8 cellular contexts compared by ENCODE assay signal in genomic region chr2:224638338-224638823, GRCh38. TPM values are rescaled to one million over a fixed set of nuclear protein-coding genes. Genes with fewer than 3 reads are reported as not detected.
DNase-seq lines count a peak whose midpoint lies in the region; ATAC-seq and TF ChIP-seq lines count a peak whose summit lies in the region.

No MANE protein-coding gene starts in this region.

- no CpG with 5 or more reads among the region's 8 CpGs for WGBS in trophoblast cell (ENCODE audit: extremely low coverage, insufficient coverage, insufficient read length)

- no peak overlapping the region for H2BK5ac ChIP-seq in trophoblast cell (ENCODE audit: low read depth, low read length, poor library complexity)

- no peak overlapping the region for H3K4ac ChIP-seq in trophoblast cell (ENCODE audit: low read depth, low read length)

- H3K36me3 ChIP-seq in left lung (no peaks in the 10 kb centered on the region), trophoblast cell (ENCODE audit: control insufficient read depth in 1 of 2, insufficient read depth in 2 of 2, low read length in 2 of 2) (no peaks in the 10 kb centered on the region)

- intact Hi-C loops in left lung (cut with DNase I): no loop called here

- no peak overlapping the region for H4K8ac ChIP-seq in trophoblast cell (ENCODE audit: low read depth, low read length)

- no peak for TF ChIP-seq CTCF in GM20000 (IDR thresholded peaks at IDR 0.05; ENCODE audit: extremely low read depth, missing control alignments)
- TF ChIP-seq CTCF in left lung (IDR thresholded peaks at IDR 0.05): no peak

- H3K4me2 ChIP-seq in trophoblast cell (ENCODE audit: low read length): no peak overlapping the region

- H3K27ac ChIP-seq in left lung: no peak overlapping the region
- no peak overlapping the region for H3K27ac ChIP-seq in trophoblast cell (ENCODE audit: low read depth, low read length)

- no peak overlapping the region for H3K18ac ChIP-seq in trophoblast cell (ENCODE audit: low read length)

- H3K14ac ChIP-seq in trophoblast cell (ENCODE audit: low read length): no peak overlapping the region

- H3K4me3 ChIP-seq in left lung (no peak overlapping the region), trophoblast cell (ENCODE audit: low read depth, low read length) (no peak overlapping the region)

- H4K91ac ChIP-seq in trophoblast cell (ENCODE audit: low read depth, low read length): no peak overlapping the region

- no peaks in the 10 kb centered on the region for H3K79me1 ChIP-seq in trophoblast cell (ENCODE audit: low read length)

- no peak overlapping the region for H2AFZ ChIP-seq in trophoblast cell (ENCODE audit: insufficient read depth, low read length, poor library complexity)

- ATAC-seq in HG03460 (IDR thresholded peaks at IDR 0.05; ENCODE audit: unreplicated experiment) (peak; percentile 83), left lung (no peak)

- no peak overlapping the region for H4K12ac ChIP-seq in trophoblast cell (ENCODE audit: low read depth, low read length)

- H3K9ac ChIP-seq in trophoblast cell (ENCODE audit: low read length): no peak overlapping the region

- H3K9me3 ChIP-seq in left lung (no peaks in the 10 kb centered on the region), trophoblast cell (ENCODE audit: insufficient read depth, low read depth, low read length) (no peaks in the 10 kb centered on the region)

- no peak overlapping the region for H2AK5ac ChIP-seq in trophoblast cell (ENCODE audit: low read length)

- H3K27me3 ChIP-seq in left lung: no peaks in the 10 kb centered on the region
- H3K27me3 ChIP-seq in trophoblast cell (ENCODE audit: insufficient read depth, low read length): no peaks in the 10 kb centered on the region

- no peak overlapping the region for H2BK12ac ChIP-seq in trophoblast cell (ENCODE audit: low read length)

- H3K79me2 ChIP-seq in trophoblast cell (ENCODE audit: control insufficient read depth, insufficient read depth, low read length, poor library complexity): no peaks in the 10 kb centered on the region

- H3K4me1 ChIP-seq in left lung: peaks cover 0 to 5% of the 10 kb centered on the region in 2 donors
- H3K4me1 ChIP-seq in trophoblast cell (ENCODE audit: control insufficient read depth in 1 of 2, insufficient read depth in 2 of 2, low read length in 2 of 2): no peaks in the 10 kb centered on the region

- H2BK120ac ChIP-seq in trophoblast cell (ENCODE audit: insufficient read depth, low read length, poor library complexity): no peak overlapping the region

- no peak overlapping the region for H3K23ac ChIP-seq in trophoblast cell (ENCODE audit: low read length)

- peak; percentile 40 for DNase-seq in COLO668 (lab: John Stamatoyannopoulos, UW; ENCODE audit: unreplicated experiment)
- DNase-seq in GM20000 (ENCODE audit: low spot score): peak; percentile 68
- peak; percentile 31 for DNase-seq in activated CD4-positive, CD25-positive, alpha-beta regulatory T cell treated with anti-CD3 and anti-CD28 coated beads, Interleukin-2, amount 50 U/mL, for 72 hours
- DNase-seq in stimulated activated CD4-positive, alpha-beta T cell treated with anti-CD3 and anti-CD28 coated beads, Interleukin-4, amount 100 ng/mL, for 1 hour: peak; percentile 12
- no peak for DNase-seq in left lung
- no peak for DNase-seq in dedifferentiated amniotic fluid mesenchymal stem cell (ENCODE audit: extremely low spot score)
- no peak for DNase-seq in trophoblast cell

RNA-seq across cellular contexts. Expression of gene CUL3, which starts 53.2 kb away (rescaled TPM):
- 10 to 100 TPM; 70.9 to 76.5 TPM for total RNA-seq in left lung
- polyA plus RNA-seq in trophoblast cell (2013): 85.4 and 86.3 TPM in 2 replicates

Comparison
In these comparisons a context has a peak if more than half of its experiments do, and no peak if none do; other contexts are left out.
1. DNase-seq: peak in COLO668 (single experiment), GM20000 (single experiment), activated CD4-positive, CD25-positive, alpha-beta regulatory T cell treated with anti-CD3 and anti-CD28 coated beads, Interleukin-2, amount 50 U/mL, for 72 hours (single experiment) and stimulated activated CD4-positive, alpha-beta T cell treated with anti-CD3 and anti-CD28 coated beads, Interleukin-4, amount 100 ng/mL, for 1 hour (single experiment); none in left lung (0 of 2), dedifferentiated amniotic fluid mesenchymal stem cell (single experiment) and trophoblast cell (0 of 2).